12 cellular contexts compared by ENCODE assay signal in the genomic region with DNA sequence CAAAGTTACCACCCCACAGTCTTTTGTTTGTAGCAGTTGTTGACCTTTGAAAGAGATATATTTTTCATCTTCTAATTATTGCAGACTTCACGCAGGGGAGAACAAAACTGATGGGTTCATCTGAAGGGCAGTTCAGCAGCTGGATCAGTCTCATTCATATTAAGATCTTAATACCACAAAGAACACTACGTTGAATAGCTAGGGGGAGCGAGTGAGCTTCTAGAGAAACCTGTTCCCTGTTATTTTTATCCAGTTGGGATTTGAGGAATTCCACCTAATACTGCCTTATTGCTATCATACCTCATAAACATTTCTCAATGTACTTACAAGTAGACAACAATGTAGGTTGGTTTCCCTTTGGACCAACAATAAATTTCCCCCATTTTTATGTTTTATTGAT.
DNase-seq lines count a peak whose midpoint lies in the region; ATAC-seq, FAIRE-seq and TF ChIP-seq lines count a peak whose summit lies in the region.
"Had no signal": no experiment of that assay in that cellular context is flagged by ENCODE, and none has a peak within 500 bp of the region (broad histone marks: within the 10 kb centered on the region; RNA-seq: fewer than 3 reads in every experiment).

No MANE protein-coding gene starts in this region.

- TF ChIP-seq CTCF in H9 (conservative IDR thresholded peaks at IDR 0.05) (peak; percentile 63), VCaP (conservative IDR thresholded peaks at IDR 0.05) (peak; percentile 60), keratinocyte (optimal IDR thresholded peaks at IDR 0.05 in 1 of 3, IDR thresholded peaks at IDR 0.05 in 1 of 3, conservative IDR thresholded peaks at IDR 0.05 in 1 of 3; ENCODE audit: extremely low read depth in 1 of 3, insufficient read depth in 2 of 3, low read length in 3 of 3) (peak in 2 of 3 experiments; percentile 28 to 54), natural killer cell (IDR thresholded peaks at IDR 0.05) (no peak), omental fat pad (IDR thresholded peaks at IDR 0.05) (no peak)

- no peaks in the 10 kb centered on the region for H3K23me2 ChIP-seq in H9 (ENCODE audit: insufficient read length, low read depth, low read length, poor library complexity, severe bottlenecking)

- WGBS in H9 (ENCODE audit: extremely low coverage, insufficient read length, low lambda C conversion rate) = no CpG with 5 or more reads among the region's 3 CpGs

- no peak overlapping the region for H2BK12ac ChIP-seq in H9 (ENCODE audit: insufficient read length, low read depth, low read length)

- H4K8ac ChIP-seq in H9 (replicated peaks; ENCODE audit: insufficient read length, low read depth, low read length) = no peak overlapping the region

- no peaks in the 10 kb centered on the region for H3K36me3 ChIP-seq in keratinocyte (ENCODE audit: control insufficient read depth in 2 of 2, extremely low read depth in 1 of 2, insufficient read depth in 2 of 2, low read length in 2 of 2)
- H3K36me3 ChIP-seq: neutrophil had no signal

- peaks cover 13 to 16% of the 10 kb centered on the region in 2 experiments for H3K9me3 Mint-ChIP-seq in H9
- H3K9me3 Mint-ChIP-seq in natural killer cell = peaks cover 12 to 20% of the 10 kb centered on the region in 2 donors

- dilution Hi-C loops in keratinocyte (cut with MboI; ENCODE audit: extremely low pct_ligation_motif_present, low sequenced_read_pairs) = no loop called here

- H3K4me1 ChIP-seq in H9 (ENCODE audit: insufficient read depth, low read length) = 0 out of 2 replicates have a peak, but pooled peaks cover 2% of the 10 kb centered on the region
- no peaks in the 10 kb centered on the region for H3K4me1 ChIP-seq in keratinocyte (ENCODE audit: control insufficient read depth, extremely low read depth, insufficient read depth, low read length)

- H2BK120ac ChIP-seq in H9 (ENCODE audit: low read depth, low read length, poor library complexity, severe bottlenecking) = no peak overlapping the region

- FAIRE-seq in keratinocyte (lab: Jason Lieb, UNC) = no peak
- FAIRE-seq: endothelial cell of umbilical vein had no signal

- H3K4me2 ChIP-seq in H9 (ENCODE audit: insufficient read depth, insufficient read length, low read length) (no peak overlapping the region), keratinocyte (ENCODE audit: control insufficient read depth, extremely low read depth, insufficient read depth, low read depth, low read length) (no peak overlapping the region)

- H3K4ac ChIP-seq in H9 (ENCODE audit: low read depth, low read length) = no peak overlapping the region

- H3K79me2 ChIP-seq in H9 (ENCODE audit: insufficient read depth, low read length) (no peaks in the 10 kb centered on the region), keratinocyte (ENCODE audit: control insufficient read depth, insufficient read depth, low read length) (no peaks in the 10 kb centered on the region)

- no peak for ATAC-seq in natural killer cell
- ATAC-seq in omental fat pad (ENCODE audit: low FRiP score) = no peak

- H2AFZ ChIP-seq in H9 (ENCODE audit: low read length) (no peak overlapping the region), keratinocyte (ENCODE audit: control insufficient read depth, low read length) (no peak overlapping the region)

- no peaks in the 10 kb centered on the region for H3K9me1 ChIP-seq in keratinocyte (ENCODE audit: control insufficient read depth, extremely low read depth, insufficient read depth, low read length)

- no peaks in the 10 kb centered on the region for H4K20me1 ChIP-seq in H9 (ENCODE audit: control insufficient read depth, insufficient read depth, insufficient read length)
- H4K20me1 ChIP-seq in keratinocyte (ENCODE audit: control insufficient read depth, extremely low read depth, insufficient read depth, low read length) = no peaks in the 10 kb centered on the region

- no peak overlapping the region for H2BK20ac ChIP-seq in H9 (ENCODE audit: low read depth, low read length, poor library complexity, severe bottlenecking)

- H3K27me3 Mint-ChIP-seq in H9 (ENCODE audit: low read depth) (no peaks in the 10 kb centered on the region), natural killer cell (ENCODE audit: low read depth in 2 of 2) (no peaks in the 10 kb centered on the region)
- H3K27me3 Mint-ChIP-seq: B cell had no signal

- no peak overlapping the region for H2AK5ac ChIP-seq in H9 (ENCODE audit: insufficient read length, low read length)

- H3K27me3 ChIP-seq in H9 (ENCODE audit: insufficient read depth, low read length) (no peaks in the 10 kb centered on the region), keratinocyte (ENCODE audit: control insufficient read depth, extremely low read depth, insufficient read depth, low read length) (no peaks in the 10 kb centered on the region)
- H3K27me3 ChIP-seq: neutrophil had no signal

- H3K4me3 Mint-ChIP-seq in H9 (no peak overlapping the region), natural killer cell (no peak overlapping the region)
- H3K4me3 Mint-ChIP-seq: B cell had no signal

- no peak overlapping the region for H3T11ph ChIP-seq in H9 (ENCODE audit: low read length)

- no peaks in the 10 kb centered on the region for H3K79me1 ChIP-seq in H9 (ENCODE audit: insufficient read depth, low read depth, low read length, poor library complexity, severe bottlenecking)

- H3K4me1 Mint-ChIP-seq in H9 = peaks cover 11 to 12% of the 10 kb centered on the region in 2 experiments
- H3K4me1 Mint-ChIP-seq in natural killer cell = no peaks in the 10 kb centered on the region
- H3K4me1 Mint-ChIP-seq: B cell had no signal

- no peak overlapping the region for H3K23ac ChIP-seq in H9 (ENCODE audit: insufficient read length, low read depth, low read length)

- H3K4me3 ChIP-seq in keratinocyte (ENCODE audit: control insufficient read depth in 2 of 3, extremely low read depth in 1 of 3, insufficient read depth in 2 of 3, low read depth in 1 of 3, low read length in 3 of 3) = no peak overlapping the region

- H3K27ac ChIP-seq in H9 (ENCODE audit: insufficient read length, low read depth, low read length) = no peak overlapping the region
- H3K27ac ChIP-seq in VCaP = no peak overlapping the region
- H3K27ac ChIP-seq in keratinocyte (ENCODE audit: control insufficient read depth, insufficient read depth, low read length) = no peak overlapping the region
- H3K27ac ChIP-seq: neutrophil had no signal

- H3K14ac ChIP-seq in H9 (ENCODE audit: insufficient read depth, low read length) = no peak overlapping the region

- no peaks in the 10 kb centered on the region for H3K9me3 ChIP-seq in H9 (ENCODE audit: control insufficient read depth, low read depth, low read length)
- H3K9me3 ChIP-seq in keratinocyte (ENCODE audit: control insufficient read depth, low read depth, low read length) = no peaks in the 10 kb centered on the region
- H3K9me3 ChIP-seq: neutrophil had no signal

- intact Hi-C loops in natural killer cell (cut with micrococcal nuclease) = no loop called here

- H3K36me3 Mint-ChIP-seq in H9 (ENCODE audit: insufficient read depth in 1 of 3, low read depth in 3 of 3) (peaks cover 14 to 26% (median 20%) of the 10 kb centered on the region in 3 experiments), natural killer cell (no peaks in the 10 kb centered on the region)

- DNase-seq in A172 (ENCODE audit: low spot score) = peak; percentile 19
- no peak for DNase-seq in H9
- no peak for DNase-seq in keratinocyte (ENCODE audit: low read depth, low spot score)
- no peak for DNase-seq in natural killer cell
- no peak for DNase-seq in omental fat pad (ENCODE audit: low spot score)
- no peak for DNase-seq in NCI-H510A (lab: John Stamatoyannopoulos, UW)
- no peak for DNase-seq in activated gamma-delta T cell (lab: John Stamatoyannopoulos, UW)
- DNase-seq: stimulated activated CD4-positive, alpha-beta T cell treated with anti-CD3 and anti-CD28 coated beads, Interleukin-4, amount 100 ng/mL, for 24 hours had no signal

- no peak overlapping the region for H3K18ac ChIP-seq in H9 (ENCODE audit: insufficient read length, low read depth, low read length)

- H3K27ac Mint-ChIP-seq in H9 (no peak overlapping the region), natural killer cell (no peak overlapping the region)
- H3K27ac Mint-ChIP-seq: B cell had no signal

- no peak overlapping the region for H4K5ac ChIP-seq in H9 (ENCODE audit: insufficient read length, low read depth, low read length)

- no peak overlapping the region for H4K91ac ChIP-seq in H9 (ENCODE audit: insufficient read length, low read depth, low read length)

- no peak overlapping the region for H2BK5ac ChIP-seq in H9 (ENCODE audit: insufficient read length, low read length)

- no peak overlapping the region for H3K9ac ChIP-seq in H9 (ENCODE audit: extremely low read depth, insufficient read length, low read length)
- no peak overlapping the region for H3K9ac ChIP-seq in keratinocyte (ENCODE audit: control insufficient read depth, extremely low read depth, insufficient read depth, low read length)

- no peak overlapping the region for H3K56ac ChIP-seq in H9 (ENCODE audit: insufficient read length, low read depth, low read length)

- no peak overlapping the region for H2BK15ac ChIP-seq in H9 (ENCODE audit: low read depth, low read length)

Comparison
In these comparisons a context has a peak if more than half of its experiments do, and no peak if none do; other contexts are left out.
1. CTCF ChIP-seq: peak in H9 (single experiment), VCaP (single experiment) and keratinocyte (2 of 3); none in natural killer cell (single experiment) and omental fat pad (0 of 3).